ENCODE assay signal across 17 cellular contexts in genomic region chr6:110556317-110557115, GRCh38.
"Had no signal": no experiment of that assay in that cellular context is flagged by ENCODE, and none has a peak within 500 bp of the region (broad histone marks: within the 10 kb centered on the region; RNA-seq: fewer than 3 reads in every experiment).

No MANE protein-coding gene starts in this region.

- H3K27ac ChIP-seq: hepatocyte, pancreas, vagina had no signal

- H3K27ac Mint-ChIP-seq: activated naive CD8-positive, alpha-beta T cell; dendritic cell treated with granulocyte-macrophage colony-stimulating factor and Interleukin-4, amounts not matched to agents 40 ng/mL and 50 ng/mL, for 4 days; memory B cell; T-cell had no signal

- H3K36me3 Mint-ChIP-seq: memory B cell, T-cell had no signal

- H3K4me1 Mint-ChIP-seq: nephron had no signal

- H3K9me3 ChIP-seq: pancreas, vagina had no signal

- H3K36me3 ChIP-seq: pancreas, vagina had no signal

- H3K4me1 ChIP-seq: pancreas, vagina had no signal

- H3K4me3 Mint-ChIP-seq: activated naive CD8-positive, alpha-beta T cell; dendritic cell treated with granulocyte-macrophage colony-stimulating factor and Interleukin-4, amounts not matched to agents 40 ng/mL and 50 ng/mL, for 4 days; memory B cell; nephron; T-cell had no signal

- DNase-seq: activated naive CD4-positive, alpha-beta T cell; activated T-cell treated with anti-CD3 and anti-CD28 coated beads, Interleukin-2, amount 50 U/mL, for 1 hour; amniotic stem cell; effector CD8-positive, alpha-beta T cell; left cardiac atrium; pancreas; right cardiac atrium; stimulated activated CD4-positive, alpha-beta T cell treated with anti-CD3 and anti-CD28 coated beads, Interleukin-12 subunit alpha, Interleukin-12 subunit beta, amount 100 ng/mL, for 4 hours; stimulated activated CD4-positive, alpha-beta T cell treated with anti-CD3 and anti-CD28 coated beads, Interleukin-4, amount 100 ng/mL, for 4 hours; stimulated activated naive CD8-positive, alpha-beta T cell treated with anti-CD3 and anti-CD28 coated beads, Interleukin-15, Interleukin-2, amounts not matched to agents 100 U/mL and 50 U/mL, for 24 hours; T-cell had no signal

- H3K27me3 Mint-ChIP-seq: activated naive CD8-positive, alpha-beta T cell had no signal

- H3K4me3 ChIP-seq: hepatocyte, pancreas, vagina had no signal

- H3K27me3 ChIP-seq: hepatocyte, pancreas, vagina had no signal
